Comparison of ENCODE assay signal across 1 cellular context in genomic region chr17:42660692-42661345, GRCh38.
TF ChIP-seq lines count a peak whose summit lies in the region.

No MANE protein-coding gene starts in this region.

TF ChIP-seq in K562, 482 proteins besides CTCF, POLR2A, EP300 and RAD21 (continued from another document):
- TF ChIP-seq RCOR1 (IDR thresholded peaks at IDR 0.05; ENCODE audit: borderline replicate concordance in 1 of 2, low read depth in 2 of 2, low read length in 2 of 2) = peak in 1 of 2 experiments; percentile 18; a peak in 1 of 4 replicates
- TF ChIP-seq GATAD2A (IDR thresholded peaks at IDR 0.05) = peak; percentile 37; the same call in 1 of the 2 replicates
- no peak for TF ChIP-seq NFXL1 (CRISPR knock-in tag; IDR thresholded peaks at IDR 0.05)
- TF ChIP-seq ZNF778 (CRISPR knock-in tag; IDR thresholded peaks at IDR 0.05) = no peak
- peak; percentile 52 for TF ChIP-seq MTA1 (IDR thresholded peaks at IDR 0.05; ENCODE audit: borderline replicate concordance)
- TF ChIP-seq TRIM28 (IDR thresholded peaks at IDR 0.05) = peak; percentile 53; the same call in 1 of the 2 replicates
- peak in 1 of 2 experiments; percentile 52 for TF ChIP-seq AFF1 (IDR thresholded peaks at IDR 0.05; ENCODE audit: low read depth in 1 of 2, partially characterized antibody in 2 of 2)
- TF ChIP-seq DPF2 (IDR thresholded peaks at IDR 0.05) = peak; percentile 91
- peak; percentile 95; the same call in 1 of the 2 replicates for TF ChIP-seq ESRRA (IDR thresholded peaks at IDR 0.05; ENCODE audit: borderline replicate concordance, low read depth)
- TF ChIP-seq SOX6 (IDR thresholded peaks at IDR 0.05) = peak; percentile 43; the same call in 1 of the 2 replicates
